In genomic region chr19:36377541-36378178, GRCh38 we compare ENCODE assay signal across 9 cellular contexts. TPM values are rescaled to one million over a fixed set of nuclear protein-coding genes. Genes with fewer than 3 reads are reported as not detected.
DNase-seq lines count a peak whose midpoint lies in the region; ATAC-seq and TF ChIP-seq lines count a peak whose summit lies in the region.
"Had no signal": no experiment of that assay in that cellular context is flagged by ENCODE, and none has a peak within 500 bp of the region (broad histone marks: within the 10 kb centered on the region; RNA-seq: fewer than 3 reads in every experiment).

No MANE protein-coding gene starts in this region.

- peak overlapping the region; percentile 89 for H3K4me2 ChIP-seq in mammary epithelial cell (ENCODE audit: insufficient read depth, low read depth, low read length)

- peaks cover 7% of the 10 kb centered on the region for H3K9me3 ChIP-seq in mammary epithelial cell (replicated peaks; ENCODE audit: insufficient read depth, low read length)
- peaks cover 9% of the 10 kb centered on the region for H3K9me3 ChIP-seq in mesodermal cell (ENCODE audit: control insufficient read depth, low read length)

- peaks cover 6% of the 10 kb centered on the region for H3K9me3 Mint-ChIP-seq in stimulated activated naive CD8-positive, alpha-beta T cell treated with anti-CD3 and anti-CD28 coated beads, Interleukin-15, Interleukin-2, amounts not matched to agents 100 ng/mL and 50 ng/mL, for 24 hours

- H3K36me3 ChIP-seq in mammary epithelial cell (ENCODE audit: insufficient read depth, low read length): no peaks in the 10 kb centered on the region
- H3K36me3 ChIP-seq in mesodermal cell (ENCODE audit: control insufficient read depth, insufficient read depth, low read length): peaks cover 6% of the 10 kb centered on the region

- dilution Hi-C loops in mammary epithelial cell (cut with HindIII; ENCODE audit: low sequenced_read_pairs): no loop called here

- intact Hi-C loops in mammary epithelial cell (cut with micrococcal nuclease): loop anchor here (1.0 to 5.0 kb wide), 7 partner anchors 40 to 701 kb away; partner anchors contain the start of genes ZFP82, ZNF345, ZNF420 and ZNF529

- peaks cover 6% of the 10 kb centered on the region for H3K4me1 ChIP-seq in mammary epithelial cell (ENCODE audit: insufficient read depth, low read length)
- no peaks in the 10 kb centered on the region for H3K4me1 ChIP-seq in mesodermal cell (ENCODE audit: control insufficient read depth, insufficient read depth, low read length, poor library complexity, severe bottlenecking)

- peak overlapping the region in 2 of 3 experiments; percentile 71 to 75 for H3K4me3 ChIP-seq in mammary epithelial cell (replicated peaks in 1 of 3; ENCODE audit: insufficient read depth in 1 of 3, low read depth in 2 of 3, low read length in 3 of 3)
- H3K4me3 ChIP-seq in mesodermal cell (ENCODE audit: extremely low read depth, insufficient read depth, low read length, poor library complexity, severe bottlenecking): peak overlapping the region; percentile 83

- TF ChIP-seq CTCF in mammary epithelial cell (conservative IDR thresholded peaks at IDR 0.05 in 1 of 2, IDR thresholded peaks at IDR 0.05 in 1 of 2; ENCODE audit: extremely low read depth in 1 of 2, insufficient read depth in 1 of 2, low read depth in 1 of 2, low read length in 2 of 2): no peak

- peak overlapping the region; percentile 99 for H2AFZ ChIP-seq in mammary epithelial cell (ENCODE audit: low read depth, low read length)

- no peak for ATAC-seq in stimulated activated naive CD8-positive, alpha-beta T cell treated with anti-CD3 and anti-CD28 coated beads, Interleukin-15, Interleukin-2, amounts not matched to agents 100 U/mL and 50 U/mL, for 24 hours
- ATAC-seq in HG03378 (IDR thresholded peaks at IDR 0.05; ENCODE audit: unreplicated experiment): no peak
- no peak for ATAC-seq in GM19463 (IDR thresholded peaks at IDR 0.05; ENCODE audit: unreplicated experiment)
- ATAC-seq in HG02970 (IDR thresholded peaks at IDR 0.05; ENCODE audit: low FRiP score, unreplicated experiment): no peak

- no peaks in the 10 kb centered on the region for H4K20me1 ChIP-seq in mammary epithelial cell (ENCODE audit: insufficient read depth, low read length)

- H3K27ac ChIP-seq in mammary epithelial cell (ENCODE audit: insufficient read depth, low read depth, low read length) (no peak overlapping the region), mesodermal cell (ENCODE audit: low read depth, low read length, severe bottlenecking) (no peak overlapping the region)

- H3K36me3 Mint-ChIP-seq in stimulated activated naive CD8-positive, alpha-beta T cell treated with anti-CD3 and anti-CD28 coated beads, Interleukin-15, Interleukin-2, amounts not matched to agents 100 ng/mL and 50 ng/mL, for 24 hours (ENCODE audit: low read depth): peaks cover 16% of the 10 kb centered on the region

- H3K27ac Mint-ChIP-seq in stimulated activated naive CD8-positive, alpha-beta T cell treated with anti-CD3 and anti-CD28 coated beads, Interleukin-15, Interleukin-2, amounts not matched to agents 100 ng/mL and 50 ng/mL, for 24 hours: peak overlapping the region; percentile 80

- peak overlapping the region; percentile 60 for H3K9ac ChIP-seq in mammary epithelial cell (ENCODE audit: insufficient read depth, low read length)

- CTCF ChIA-PET in mammary epithelial cell (lab: Charles Lee; ENCODE audit: low non-redundant PET): no interaction called here

- H3K79me2 ChIP-seq in mammary epithelial cell (ENCODE audit: insufficient read depth, low read length): no peaks in the 10 kb centered on the region

- 24% methylated on average over 8 of the region's 10 CpGs for WGBS in mammary epithelial cell (ENCODE audit: low coverage, missing lambda C conversion rate)
- WGBS in mesodermal cell (ENCODE audit: insufficient coverage in 2 of 2), 2 experiments: 80 to 93% methylated on average over 6 to 8 of the region's 10 CpGs

- no peaks in the 10 kb centered on the region for H3K27me3 Mint-ChIP-seq in stimulated activated naive CD8-positive, alpha-beta T cell treated with anti-CD3 and anti-CD28 coated beads, Interleukin-15, Interleukin-2, amounts not matched to agents 100 ng/mL and 50 ng/mL, for 24 hours

- in situ Hi-C loops in mammary epithelial cell (cut with MboI; ENCODE audit: low sequenced_read_pairs in 2 of 2): no loop called here

- no TSS peak for BruUV-seq in mammary epithelial cell (replicated peaks; lab: Mats Ljungman, UMichigan)

- peaks cover 11% of the 10 kb centered on the region for H3K4me1 Mint-ChIP-seq in stimulated activated naive CD8-positive, alpha-beta T cell treated with anti-CD3 and anti-CD28 coated beads, Interleukin-15, Interleukin-2, amounts not matched to agents 100 ng/mL and 50 ng/mL, for 24 hours (ENCODE audit: low read depth)

- no peak for DNase-seq in stimulated activated naive CD8-positive, alpha-beta T cell treated with anti-CD3 and anti-CD28 coated beads, Interleukin-15, Interleukin-2, amounts not matched to agents 100 U/mL and 50 U/mL, for 24 hours
- DNase-seq in mammary epithelial cell (no peak), NCI-H2171 (lab: John Stamatoyannopoulos, UW) (no peak)
- DNase-seq: stimulated activated CD4-positive, alpha-beta T cell treated with anti-CD3 and anti-CD28 coated beads, Interleukin-4, amount 100 ng/mL, for 4 hours had no signal

- H3K27me3 ChIP-seq in mammary epithelial cell (ENCODE audit: insufficient read depth, low read length): no peaks in the 10 kb centered on the region

- peak overlapping the region; percentile 86 for H3K4me3 Mint-ChIP-seq in stimulated activated naive CD8-positive, alpha-beta T cell treated with anti-CD3 and anti-CD28 coated beads, Interleukin-15, Interleukin-2, amounts not matched to agents 100 ng/mL and 50 ng/mL, for 24 hours

RNA-seq across cellular contexts. Expression of gene ZFP14, which starts 1.3 kb away (rescaled TPM):
- total RNA-seq in mammary epithelial cell: 1 to 10 TPM in 1 of 2 donors, under 1 TPM in 1; 0.73 to 2.5 TPM
- 0.24 TPM for polyA plus RNA-seq in mammary epithelial cell
- polyA minus RNA-seq in mammary epithelial cell: 0.26 TPM
- 3.9 TPM for polyA plus RNA-seq in mesodermal cell (2013, experiment 1 of 2)
- polyA plus RNA-seq in mesodermal cell (2013, experiment 2 of 2): 4.1 TPM

RNA-seq across cellular contexts. Expression of gene ZFP82, which starts 40.8 kb away (rescaled TPM):
- total RNA-seq in mammary epithelial cell: 1 to 10 TPM; 2.5 to 6.2 TPM
- polyA plus RNA-seq in mammary epithelial cell: 1.8 TPM
- 4.0 TPM for polyA minus RNA-seq in mammary epithelial cell
- 11.2 TPM for polyA plus RNA-seq in mesodermal cell (2013, experiment 1 of 2)
- polyA plus RNA-seq in mesodermal cell (2013, experiment 2 of 2): 12.1 TPM
